ENCODE assay signal across 17 cellular contexts in the genomic region with DNA sequence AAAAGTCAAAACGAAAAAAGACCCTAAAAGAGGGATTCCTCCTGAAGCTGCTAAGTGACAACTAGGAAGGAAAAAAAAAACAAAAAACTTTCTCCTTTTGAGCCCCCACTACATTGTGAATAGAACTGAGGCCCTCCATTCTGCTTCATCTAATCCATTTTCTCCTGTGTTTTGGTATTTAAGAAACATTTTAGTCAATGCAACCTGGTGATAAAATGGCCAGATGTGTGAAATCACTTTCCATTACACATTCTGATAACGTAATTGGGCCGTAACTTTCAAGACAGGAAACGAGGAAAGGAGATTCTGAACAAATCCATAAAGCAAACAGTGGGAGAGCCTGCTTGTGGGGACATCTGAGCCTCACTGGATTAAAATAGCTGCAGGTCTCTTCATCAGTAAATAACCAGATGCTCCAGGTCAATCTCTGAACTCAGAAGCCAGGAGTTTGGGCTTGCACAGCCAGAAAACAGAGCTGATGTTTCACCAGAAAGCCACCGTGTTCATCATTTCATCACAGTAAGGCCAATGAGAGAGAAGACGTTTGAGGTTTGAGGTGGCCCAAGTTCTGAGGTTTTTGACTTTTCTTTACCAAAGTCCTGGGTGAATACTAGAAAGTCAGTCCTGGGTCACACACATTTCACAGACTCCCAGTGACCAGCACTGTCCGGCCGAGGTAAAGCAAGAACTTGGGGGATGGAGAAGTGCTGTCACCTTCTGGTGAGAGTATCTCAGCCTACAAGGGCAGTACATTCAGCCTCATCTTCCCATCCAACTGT. TPM values are rescaled to one million over a fixed set of nuclear protein-coding genes. Genes with fewer than 3 reads are reported as not detected.
DNase-seq lines count a peak whose midpoint lies in the region; ATAC-seq and TF ChIP-seq lines count a peak whose summit lies in the region.
"Had no signal": no experiment of that assay in that cellular context is flagged by ENCODE, and none has a peak within 500 bp of the region (broad histone marks: within the 10 kb centered on the region; RNA-seq: fewer than 3 reads in every experiment).

No MANE protein-coding gene starts in this region.

- no peaks in the 10 kb centered on the region for H3K27me3 ChIP-seq in neural progenitor cell

- no peaks in the 10 kb centered on the region for H3K36me3 Mint-ChIP-seq in neural progenitor cell
- H3K36me3 Mint-ChIP-seq: CD8-positive, alpha-beta T cell had no signal

- no peak for TF ChIP-seq POLR2A in erythroblast (IDR thresholded peaks at IDR 0.05; ENCODE audit: low read length)

- H3K4me3 Mint-ChIP-seq in neural progenitor cell: no peak overlapping the region
- H3K4me3 Mint-ChIP-seq: CD14-positive monocyte; CD8-positive, alpha-beta T cell; HFFc6 had no signal

- H3K36me3 ChIP-seq in neural progenitor cell: no peaks in the 10 kb centered on the region
- H3K36me3 ChIP-seq: HAP-1 had no signal

- no peaks in the 10 kb centered on the region for H3F3A ChIP-seq in neural progenitor cell (ENCODE audit: low read depth)

- no peak overlapping the region for H3K27ac Mint-ChIP-seq in neural progenitor cell
- H3K27ac Mint-ChIP-seq: CD14-positive monocyte; CD8-positive, alpha-beta T cell; HFFc6 had no signal

- no peaks in the 10 kb centered on the region for H3K79me2 ChIP-seq in neural progenitor cell (ENCODE audit: low read depth)

- H3K4me1 Mint-ChIP-seq in neural progenitor cell: no peaks in the 10 kb centered on the region

- H4K20me1 ChIP-seq in neural progenitor cell (ENCODE audit: low read depth): no peaks in the 10 kb centered on the region

- ATAC-seq in GM19324 (IDR thresholded peaks at IDR 0.05; ENCODE audit: low FRiP score, unreplicated experiment): no peak
- ATAC-seq: CD8-positive, alpha-beta T cell had no signal

- peak overlapping the region; percentile 65 for H2AFZ ChIP-seq in neural progenitor cell (replicated peaks)

- H3K9me3 ChIP-seq in neural progenitor cell (ENCODE audit: low read depth): no peaks in the 10 kb centered on the region
- H3K9me3 ChIP-seq: HAP-1 had no signal

- peak overlapping the region; percentile 8 for H3K4me2 ChIP-seq in neural progenitor cell

- H3K9me3 Mint-ChIP-seq in neural progenitor cell: no peaks in the 10 kb centered on the region
- H3K9me3 Mint-ChIP-seq: CD14-positive monocyte; CD8-positive, alpha-beta T cell; HFFc6 had no signal

- DNase-seq in NCI-H510A treated with DMSO at 0.1 percent for 48 hours (lab: John Stamatoyannopoulos, UW) (peak; percentile 11), NCI-H510A (lab: John Stamatoyannopoulos, UW) (no peak), NCI-H82 treated with DMSO at 0.1 percent for 48 hours (lab: John Stamatoyannopoulos, UW; ENCODE audit: unreplicated experiment) (peak; percentile 9), islet precursor cell (peak; percentile 22), neural progenitor cell (ENCODE audit: low spot score) (no peak), erythroblast (lab: John Stamatoyannopoulos, UW) (no peak), epidermal melanocyte (ENCODE audit: insufficient read length, low spot score) (no peak)
- DNase-seq: CD8-positive, alpha-beta T cell; COR-L47; DMS153; DMS79 treated with DMSO at 0.1 percent for 48 hours; EL; HFFc6 had no signal

- TF ChIP-seq CTCF in neural progenitor cell (IDR thresholded peaks at IDR 0.05): no peak

- peaks cover 4% of the 10 kb centered on the region for H3K4me1 ChIP-seq in neural progenitor cell
- H3K4me1 ChIP-seq: HAP-1 had no signal

- H3K27ac ChIP-seq in neural progenitor cell: no peak overlapping the region
- H3K27ac ChIP-seq: 22Rv1 had no signal

- H3K9ac ChIP-seq in neural progenitor cell: no peak overlapping the region

- H3K4me3 ChIP-seq in neural progenitor cell: no peak overlapping the region
- H3K4me3 ChIP-seq: HAP-1 had no signal

- H3K27me3 Mint-ChIP-seq in neural progenitor cell (ENCODE audit: insufficient read depth, low read depth): peaks cover 3% of the 10 kb centered on the region

RNA-seq across cellular contexts. Expression of gene TGFA, which starts 47.8 kb away (rescaled TPM):
- total RNA-seq in neural progenitor cell (ENCODE audit: low replicate concordance): 0.37 TPM in 1 of 2 replicates, not detected in the other

Comparison
In these comparisons a context has a peak if more than half of its experiments do, and no peak if none do; other contexts are left out.
1. DNase-seq: peak in NCI-H510A treated with DMSO at 0.1 percent for 48 hours (single experiment), NCI-H82 treated with DMSO at 0.1 percent for 48 hours (single experiment) and islet precursor cell (single experiment); none in NCI-H510A (single experiment), neural progenitor cell (single experiment), erythroblast (0 of 2) and epidermal melanocyte (single experiment).